In genomic region chr3:149016669-149017541, GRCh38 we compare ENCODE assay signal across 9 cellular contexts. TPM values are rescaled to one million over a fixed set of nuclear protein-coding genes. Genes with fewer than 3 reads are reported as not detected.
A peak's percentile ranks its signal among the peaks of the same experiment; 100 is the strongest.
DNase-seq lines count a peak whose midpoint lies in the region; ATAC-seq and TF ChIP-seq lines count a peak whose summit lies in the region.
"Had no signal": no experiment of that assay in that cellular context is flagged by ENCODE, and none has a peak within 500 bp of the region (broad histone marks: within the 10 kb centered on the region; RNA-seq: fewer than 3 reads in every experiment).

No MANE protein-coding gene starts in this region.

- H3K9me3 ChIP-seq in SJSA1 (replicated peaks) = no peaks in the 10 kb centered on the region
- no peaks in the 10 kb centered on the region for H3K9me3 ChIP-seq in OCI-LY7 (ENCODE audit: low read length)

- no peak for ATAC-seq in GM18867 (IDR thresholded peaks at IDR 0.05; ENCODE audit: unreplicated experiment)
- no peak for ATAC-seq in left lobe of liver
- no peak for ATAC-seq in HG03196 (IDR thresholded peaks at IDR 0.05; ENCODE audit: unreplicated experiment)

- H3K27ac ChIP-seq in SJSA1 (peak overlapping the region; percentile 22; the same call in 1 of the 2 replicates), rectal smooth muscle tissue (ENCODE audit: low read depth, low read length) (peak overlapping the region; percentile 11), OCI-LY7 (ENCODE audit: low read depth, low read length, poor library complexity, severe bottlenecking) (no peak overlapping the region)

- H3K4me3 ChIP-seq in SJSA1 = no peak overlapping the region
- peak overlapping the region; percentile 42 for H3K4me3 ChIP-seq in rectal smooth muscle tissue (ENCODE audit: low read length)
- no peak overlapping the region for H3K4me3 ChIP-seq in OCI-LY7 (ENCODE audit: low read depth, low read length, poor library complexity, severe bottlenecking)

- DNase-seq in EH (ENCODE audit: low read depth) (peak; percentile 98), SJSA1 (ENCODE audit: low read depth in 1 of 2, low spot score in 2 of 2) (peak in 1 of 2 experiments; percentile 63), fibroblast of gingiva (ENCODE audit: low read depth) (peak; percentile 77), OCI-LY7 (ENCODE audit: low spot score) (no peak), left lobe of liver (ENCODE audit: low spot score) (no peak)
- DNase-seq: activated naive CD4-positive, alpha-beta T cell had no signal

- BruUV-seq in OCI-LY7 (replicated peaks; lab: Mats Ljungman, UMichigan) = no TSS peak

- intact Hi-C loops in OCI-LY7 (cut with micrococcal nuclease; ENCODE audit: unreplicated experiment) = no loop called here

- POLR2A ChIA-PET in OCI-LY7 (lab: Charles Lee) = interaction anchor here (1.7 kb wide), 1 partner anchor 16 kb away, joined by 8 read pairs; no protein-coding TSS in a partner anchor

- H3K79me2 ChIP-seq in OCI-LY7 (ENCODE audit: insufficient read depth, low read depth, low read length) = no peaks in the 10 kb centered on the region

- H3K27me3 ChIP-seq in SJSA1 (replicated peaks) = no peaks in the 10 kb centered on the region
- no peaks in the 10 kb centered on the region for H3K27me3 ChIP-seq in rectal smooth muscle tissue (ENCODE audit: control insufficient read depth, insufficient read depth, low read length)

- no peaks in the 10 kb centered on the region for H3K9me2 ChIP-seq in OCI-LY7 (ENCODE audit: insufficient read depth, low read length)

- CTCF ChIA-PET in OCI-LY7 (lab: Charles Lee; ENCODE audit: unreplicated experiment) = no interaction called here

- H2AFZ ChIP-seq in OCI-LY7 (ENCODE audit: low read length) = no peak overlapping the region

- no peak overlapping the region for H3K9ac ChIP-seq in rectal smooth muscle tissue (ENCODE audit: low read length)

- H3K36me3 ChIP-seq in SJSA1 (0 out of 2 replicates have a peak, but pooled peaks cover 6% of the 10 kb centered on the region), rectal smooth muscle tissue (ENCODE audit: control insufficient read depth, insufficient read depth, low read length) (peaks cover 10% of the 10 kb centered on the region), OCI-LY7 (ENCODE audit: insufficient read depth, low read length) (peaks cover 35% of the 10 kb centered on the region)

- no peaks in the 10 kb centered on the region for H4K20me1 ChIP-seq in OCI-LY7 (ENCODE audit: insufficient read depth, low read length)

- no peak overlapping the region for H3K4me2 ChIP-seq in OCI-LY7 (ENCODE audit: low read length)

- H3K4me1 ChIP-seq in SJSA1 (replicated peaks) (peaks cover 13% of the 10 kb centered on the region), rectal smooth muscle tissue (ENCODE audit: control insufficient read depth, insufficient read depth, low read length) (peaks cover 23% of the 10 kb centered on the region), OCI-LY7 (ENCODE audit: insufficient read depth, low read length, poor library complexity, severe bottlenecking) (no peaks in the 10 kb centered on the region)

- TF ChIP-seq CTCF in OCI-LY7 (conservative IDR thresholded peaks at IDR 0.05; ENCODE audit: low read length) = no peak

RNA-seq across cellular contexts. Expression of gene GYG1, which starts 25.6 kb away (rescaled TPM):
- total RNA-seq in SJSA1 (2014; rRNA removed; shearing (Covaris generic)) = 14.1 and 16.7 TPM in 2 replicates
- total RNA-seq in OCI-LY7 (2014; rRNA removed; shearing (Covaris generic)) = 9.6 and 11.5 TPM in 2 replicates
- total RNA-seq in OCI-LY7 (2022) (53.6 and 54.5 TPM in 2 replicates), left lobe of liver (6.6 TPM)

Comparison
In these comparisons a context has a peak if more than half of its experiments do, and no peak if none do; other contexts are left out.
1. DNase-seq: peak in EH (single experiment) and fibroblast of gingiva (single experiment); none in OCI-LY7 (single experiment) and left lobe of liver (single experiment).